ENCODE assay signal across 1 cellular context in the genomic region with DNA sequence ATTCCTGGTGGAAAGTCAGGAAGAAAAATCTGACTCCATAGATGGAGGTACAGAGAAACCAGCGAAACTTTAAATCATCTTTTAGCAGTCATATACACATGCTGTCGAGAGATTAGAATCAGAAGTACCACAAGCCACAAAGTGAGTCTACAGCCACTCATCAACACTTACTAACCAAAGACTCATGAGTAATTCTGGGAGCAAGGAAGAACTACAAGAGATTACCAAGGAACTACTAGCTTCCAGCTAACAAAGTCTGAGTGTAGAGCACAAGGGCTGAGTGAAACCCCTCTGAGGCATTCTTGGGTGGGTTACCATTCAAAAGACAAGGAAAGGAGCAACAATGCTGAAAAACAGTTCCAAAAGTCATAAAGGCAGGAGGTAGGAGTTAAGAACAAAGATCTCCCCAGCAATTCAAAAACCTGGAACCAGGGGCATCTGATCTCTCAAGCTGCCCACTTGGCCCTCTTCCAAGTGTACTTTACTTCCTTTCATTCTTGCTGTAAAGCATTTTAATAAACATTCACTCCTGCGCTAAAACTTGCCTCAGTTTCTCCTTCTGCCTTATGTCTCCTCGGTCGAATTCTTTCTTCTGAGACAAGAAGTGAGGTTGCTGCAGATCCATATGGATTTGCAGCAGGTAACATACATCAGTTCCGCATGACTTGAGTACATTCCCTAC.
TF ChIP-seq lines count a peak whose summit lies in the region.

No MANE protein-coding gene starts in this region.

TF ChIP-seq in HEK293, 187 proteins besides CTCF, POLR2A, EP300 and RAD21 (continued from another document):
- TF ChIP-seq OSR2 (tag by site-specific recombination; IDR thresholded peaks at IDR 0.05) (peak; percentile 92), ZNF514 (tag by site-specific recombination; IDR thresholded peaks at IDR 0.05) (no peak), ZNF132 (tag by site-specific recombination; IDR thresholded peaks at IDR 0.05; ENCODE audit: borderline replicate concordance) (no peak), GLI2 (tag by site-specific recombination; IDR thresholded peaks at IDR 0.05; ENCODE audit: borderline replicate concordance, low read depth) (no peak)
- TF ChIP-seq, protein P1, sequence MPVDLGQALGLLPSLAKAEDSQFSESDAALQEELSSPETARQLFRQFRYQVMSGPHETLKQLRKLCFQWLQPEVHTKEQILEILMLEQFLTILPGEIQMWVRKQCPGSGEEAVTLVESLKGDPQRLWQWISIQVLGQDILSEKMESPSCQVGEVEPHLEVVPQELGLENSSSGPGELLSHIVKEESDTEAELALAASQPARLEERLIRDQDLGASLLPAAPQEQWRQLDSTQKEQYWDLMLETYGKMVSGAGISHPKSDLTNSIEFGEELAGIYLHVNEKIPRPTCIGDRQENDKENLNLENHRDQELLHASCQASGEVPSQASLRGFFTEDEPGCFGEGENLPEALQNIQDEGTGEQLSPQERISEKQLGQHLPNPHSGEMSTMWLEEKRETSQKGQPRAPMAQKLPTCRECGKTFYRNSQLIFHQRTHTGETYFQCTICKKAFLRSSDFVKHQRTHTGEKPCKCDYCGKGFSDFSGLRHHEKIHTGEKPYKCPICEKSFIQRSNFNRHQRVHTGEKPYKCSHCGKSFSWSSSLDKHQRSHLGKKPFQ (tag by site-specific recombination; IDR thresholded peaks at IDR 0.05) = no peak
